13 cellular contexts compared by ENCODE assay signal in the genomic region with DNA sequence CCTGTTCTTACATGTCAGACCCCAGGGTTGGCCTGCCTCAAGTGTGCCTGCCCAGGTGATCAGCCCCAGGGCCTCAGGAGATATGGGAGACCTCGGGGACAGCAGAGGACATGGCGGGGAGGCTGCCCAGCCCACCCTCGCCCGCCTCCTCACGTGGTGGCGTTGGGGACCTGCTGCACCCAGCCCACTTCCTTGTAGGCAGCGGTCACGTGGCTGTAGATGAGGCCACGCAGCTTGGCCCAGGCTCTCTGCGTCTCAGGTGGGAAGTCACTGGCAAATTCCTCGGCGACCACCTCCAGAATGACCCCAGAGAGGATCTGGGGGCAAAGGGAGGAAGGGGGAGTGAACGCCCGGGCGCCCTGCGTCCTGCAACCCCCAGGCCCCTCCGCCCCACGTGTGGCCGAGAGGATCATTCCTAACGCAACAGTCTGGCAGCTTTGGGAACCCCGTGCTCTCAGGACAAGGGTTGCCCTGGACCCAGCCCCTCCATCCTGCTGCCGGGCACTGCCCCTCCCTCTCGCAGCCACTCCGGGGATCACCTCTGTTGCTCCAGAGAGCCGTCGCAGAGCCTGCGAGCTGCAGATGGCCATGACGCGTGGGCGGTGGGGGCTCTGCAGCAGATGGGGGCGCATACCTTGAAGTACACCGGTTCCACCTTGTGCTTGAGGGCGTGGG. TPM values are rescaled to one million over a fixed set of nuclear protein-coding genes. Genes with fewer than 3 reads are reported as not detected.
A peak's percentile ranks its signal among the peaks of the same experiment; 100 is the strongest.
DNase-seq lines count a peak whose midpoint lies in the region; ATAC-seq, FAIRE-seq and TF ChIP-seq lines count a peak whose summit lies in the region.
"Had no signal": no experiment of that assay in that cellular context is flagged by ENCODE, and none has a peak within 500 bp of the region (broad histone marks: within the 10 kb centered on the region; RNA-seq: fewer than 3 reads in every experiment).

No MANE protein-coding gene starts in this region.

- DNase-seq in colonic mucosa (no peak), memory B cell (ENCODE audit: low spot score in 2 of 2) (no peak), H54 (ENCODE audit: insufficient read length, low spot score) (no peak), activated gamma-delta T cell treated with Interleukin-2 at 50 U/mL for 16 hours (no peak)
- no peak for DNase-seq in stimulated activated naive B cell treated with anti-CD40 and anti-IgM and Interleukin-4, amounts not matched to agents 10 μg/mL and 1 μg/mL and 100 μg/mL, for 72 hours
- DNase-seq in natural killer cell treated with Interleukin-12 subunit alpha and Interleukin-12 subunit beta and Interleukin-15 and Interleukin-18, amount 100 ng/mL, for 72 hours (ENCODE audit: low spot score) = no peak
- DNase-seq in CD8-positive, alpha-beta memory T cell = no peak
- DNase-seq: activated T-cell treated with anti-CD3 and anti-CD28 coated beads, Interleukin-2, amount 50 U/mL, for 4 hours; head of caudate nucleus; OCI-M1 had no signal

- intact Hi-C loops in colonic mucosa (cut with DNase I) = no loop called here

- no peak overlapping the region for H2AFZ ChIP-seq in Loucy (ENCODE audit: low read length)

- no peak for ATAC-seq in memory B cell (ENCODE audit: low read depth)
- no peak for ATAC-seq in stimulated activated naive B cell treated with anti-CD40 and anti-IgM and Interleukin-4, amounts not matched to agents 10 μg/mL and 1 μg/mL and 100 μg/mL, for 72 hours (replicated peaks)
- ATAC-seq in natural killer cell treated with Interleukin-12 subunit alpha and Interleukin-12 subunit beta and Interleukin-15 and Interleukin-18, amount 100 ng/mL, for 72 hours = no peak
- ATAC-seq: activated T-cell treated with anti-CD3 and anti-CD28 coated beads, Interleukin-2, amount 50 U/mL, for 4 hours had no signal

- H3K9me3 Mint-ChIP-seq in memory B cell = no peaks in the 10 kb centered on the region
- no peaks in the 10 kb centered on the region for H3K9me3 Mint-ChIP-seq in stimulated activated naive B cell treated with anti-CD40 and anti-IgM and Interleukin-4, amounts not matched to agents 10 μg/mL and 1 μg/mL and 100 μg/mL, for 72 hours
- no peaks in the 10 kb centered on the region for H3K9me3 Mint-ChIP-seq in natural killer cell treated with Interleukin-12 subunit alpha and Interleukin-12 subunit beta and Interleukin-15 and Interleukin-18, amount 100 ng/mL, for 72 hours
- no peaks in the 10 kb centered on the region for H3K9me3 Mint-ChIP-seq in CD8-positive, alpha-beta memory T cell
- H3K9me3 Mint-ChIP-seq: activated T-cell treated with anti-CD3 and anti-CD28 coated beads, Interleukin-2, amount 50 U/mL, for 4 hours had no signal

- CTCF ChIA-PET in CD8-positive, alpha-beta memory T cell (lab: Charles Lee) = interaction anchor here (1.3 kb wide), 1 partner anchor 8 kb away, joined by 3 read pairs; no protein-coding TSS in a partner anchor

- peaks cover 4% of the 10 kb centered on the region; the same call in 1 of the 2 replicates for H3F3A ChIP-seq in Loucy (ENCODE audit: low read depth)

- no peak for TF ChIP-seq POLR2A in H54 (IDR thresholded peaks at IDR 0.05; ENCODE audit: low read depth, low read length)

- peaks cover 6% of the 10 kb centered on the region for H3K36me3 Mint-ChIP-seq in memory B cell
- no peaks in the 10 kb centered on the region for H3K36me3 Mint-ChIP-seq in stimulated activated naive B cell treated with anti-CD40 and anti-IgM and Interleukin-4, amounts not matched to agents 10 μg/mL and 1 μg/mL and 100 μg/mL, for 72 hours
- H3K36me3 Mint-ChIP-seq in natural killer cell treated with Interleukin-12 subunit alpha and Interleukin-12 subunit beta and Interleukin-15 and Interleukin-18, amount 100 ng/mL, for 72 hours = no peaks in the 10 kb centered on the region
- H3K36me3 Mint-ChIP-seq in CD8-positive, alpha-beta memory T cell = no peaks in the 10 kb centered on the region

- H3K4me2 ChIP-seq in Loucy (ENCODE audit: low read depth, low read length, poor library complexity, severe bottlenecking) = peak overlapping the region; percentile 96

- no peaks in the 10 kb centered on the region for H3K9me2 ChIP-seq in Loucy (replicated peaks; ENCODE audit: low read depth, low read length)

- H3K9ac ChIP-seq in Loucy (ENCODE audit: low read depth, low read length, poor library complexity, severe bottlenecking) (peak overlapping the region; percentile 99), colonic mucosa (ENCODE audit: low read depth in 2 of 2, low read length in 2 of 2) (peak overlapping the region; percentile 47 to 48)

- peaks cover 36% of the 10 kb centered on the region for H3K79me2 ChIP-seq in Loucy (ENCODE audit: insufficient read depth, low read length)

- FAIRE-seq in H54 (lab: Jason Lieb, UNC) = no peak
- FAIRE-seq: TTC549 had no signal

- TF ChIP-seq CTCF in Loucy (conservative IDR thresholded peaks at IDR 0.05; ENCODE audit: low read length) (no peak), colonic mucosa (IDR thresholded peaks at IDR 0.05) (no peak)

- no peak overlapping the region for H3K4me3 ChIP-seq in Loucy (ENCODE audit: low read length, poor library complexity, severe bottlenecking)
- H3K4me3 ChIP-seq in colonic mucosa = no peak overlapping the region
- no peak overlapping the region for H3K4me3 ChIP-seq in CD8-positive, alpha-beta memory T cell (ENCODE audit: low read length)

- no peaks in the 10 kb centered on the region for H4K20me1 ChIP-seq in Loucy (ENCODE audit: insufficient read depth, low read length, poor library complexity, severe bottlenecking)

- peak overlapping the region; percentile 74 for H3K27ac ChIP-seq in colonic mucosa
- H3K27ac ChIP-seq in CD8-positive, alpha-beta memory T cell (ENCODE audit: low read depth, low read length) = no peak overlapping the region

- no peak overlapping the region for H3K4me3 Mint-ChIP-seq in memory B cell
- H3K4me3 Mint-ChIP-seq in stimulated activated naive B cell treated with anti-CD40 and anti-IgM and Interleukin-4, amounts not matched to agents 10 μg/mL and 1 μg/mL and 100 μg/mL, for 72 hours = no peak overlapping the region
- H3K4me3 Mint-ChIP-seq in natural killer cell treated with Interleukin-12 subunit alpha and Interleukin-12 subunit beta and Interleukin-15 and Interleukin-18, amount 100 ng/mL, for 72 hours = no peak overlapping the region
- H3K4me3 Mint-ChIP-seq in CD8-positive, alpha-beta memory T cell = no peak overlapping the region
- H3K4me3 Mint-ChIP-seq: activated T-cell treated with anti-CD3 and anti-CD28 coated beads, Interleukin-2, amount 50 U/mL, for 4 hours had no signal

- POLR2A ChIA-PET in CD8-positive, alpha-beta memory T cell (lab: Charles Lee) = no interaction called here

- H3K9me3 ChIP-seq in Loucy (ENCODE audit: insufficient read depth, low read depth, low read length) (no peaks in the 10 kb centered on the region), colonic mucosa (no peaks in the 10 kb centered on the region)
- no peaks in the 10 kb centered on the region for H3K9me3 ChIP-seq in CD8-positive, alpha-beta memory T cell (ENCODE audit: low read length)

- H3K36me3 ChIP-seq in Loucy (ENCODE audit: insufficient read depth, low read length) (no peaks in the 10 kb centered on the region), colonic mucosa (no peaks in the 10 kb centered on the region)
- H3K36me3 ChIP-seq in CD8-positive, alpha-beta memory T cell (ENCODE audit: insufficient read depth, low read length) = no peaks in the 10 kb centered on the region

- peak overlapping the region; percentile 81 for H3K27ac Mint-ChIP-seq in memory B cell
- H3K27ac Mint-ChIP-seq in stimulated activated naive B cell treated with anti-CD40 and anti-IgM and Interleukin-4, amounts not matched to agents 10 μg/mL and 1 μg/mL and 100 μg/mL, for 72 hours = peak overlapping the region; percentile 20
- peak overlapping the region in 1 of 2 donors; percentile 48 for H3K27ac Mint-ChIP-seq in natural killer cell treated with Interleukin-12 subunit alpha and Interleukin-12 subunit beta and Interleukin-15 and Interleukin-18, amount 100 ng/mL, for 72 hours
- H3K27ac Mint-ChIP-seq in CD8-positive, alpha-beta memory T cell = peak overlapping the region in 1 of 8 donors; percentile 10

- H3K4me1 ChIP-seq in Loucy (ENCODE audit: insufficient read depth, low read length, poor library complexity, severe bottlenecking) (peaks cover 51% of the 10 kb centered on the region), colonic mucosa (peaks cover 12% of the 10 kb centered on the region)
- peaks cover 33% of the 10 kb centered on the region for H3K4me1 ChIP-seq in CD8-positive, alpha-beta memory T cell (ENCODE audit: insufficient read depth, low read length)

- peaks cover 25% of the 10 kb centered on the region for H3K4me1 Mint-ChIP-seq in memory B cell
- H3K4me1 Mint-ChIP-seq in stimulated activated naive B cell treated with anti-CD40 and anti-IgM and Interleukin-4, amounts not matched to agents 10 μg/mL and 1 μg/mL and 100 μg/mL, for 72 hours = peaks cover 43 to 64% of the 10 kb centered on the region in 2 donors
- H3K4me1 Mint-ChIP-seq in natural killer cell treated with Interleukin-12 subunit alpha and Interleukin-12 subunit beta and Interleukin-15 and Interleukin-18, amount 100 ng/mL, for 72 hours (ENCODE audit: low read depth in 2 of 2) = peaks cover 16 to 19% of the 10 kb centered on the region in 2 donors
- H3K4me1 Mint-ChIP-seq in CD8-positive, alpha-beta memory T cell = peaks cover 14 to 36% (median 16%) of the 10 kb centered on the region in 3 donors

- no peaks in the 10 kb centered on the region for H3K27me3 Mint-ChIP-seq in memory B cell
- peaks cover 4 to 7% of the 10 kb centered on the region in 2 donors for H3K27me3 Mint-ChIP-seq in stimulated activated naive B cell treated with anti-CD40 and anti-IgM and Interleukin-4, amounts not matched to agents 10 μg/mL and 1 μg/mL and 100 μg/mL, for 72 hours
- peaks cover 0 to 3% of the 10 kb centered on the region in 2 donors for H3K27me3 Mint-ChIP-seq in natural killer cell treated with Interleukin-12 subunit alpha and Interleukin-12 subunit beta and Interleukin-15 and Interleukin-18, amount 100 ng/mL, for 72 hours
- H3K27me3 Mint-ChIP-seq in CD8-positive, alpha-beta memory T cell = peaks cover 3 to 4% of the 10 kb centered on the region in 2 donors

- H3K27me3 ChIP-seq in Loucy (ENCODE audit: insufficient read depth, low read length, poor library complexity, severe bottlenecking) (no peaks in the 10 kb centered on the region), colonic mucosa (no peaks in the 10 kb centered on the region)
- no peaks in the 10 kb centered on the region for H3K27me3 ChIP-seq in CD8-positive, alpha-beta memory T cell (ENCODE audit: insufficient read depth, low read length, poor library complexity, severe bottlenecking)

RNA-seq across cellular contexts. Expression of gene CYGB, which starts 6.5 kb away (rescaled TPM):
- total RNA-seq in colonic mucosa = 1 to 10 TPM; 4.7 to 9.9 TPM
- 1 to 10 TPM; 1.0 to 2.9 TPM for total RNA-seq in natural killer cell treated with Interleukin-12 subunit alpha and Interleukin-12 subunit beta and Interleukin-15 and Interleukin-18, amount 100 ng/mL, for 72 hours
- not detected for total RNA-seq in CD8-positive, alpha-beta memory T cell
- 0.23 TPM for polyA plus RNA-seq in CD8-positive, alpha-beta memory T cell
- total RNA-seq: activated T-cell treated with anti-CD3 and anti-CD28 coated beads, Interleukin-2, amount 50 U/mL, for 4 hours had no signal

RNA-seq across cellular contexts. Expression of gene PRCD, which starts 8.9 kb away (rescaled TPM):
- 1 to 10 TPM in 1 of 2 donors, under 1 TPM in 1; 0.29 to 1.2 TPM for total RNA-seq in colonic mucosa
- under 1 TPM in 1 of 2 donors, not detected in 1; 0.78 TPM for total RNA-seq in natural killer cell treated with Interleukin-12 subunit alpha and Interleukin-12 subunit beta and Interleukin-15 and Interleukin-18, amount 100 ng/mL, for 72 hours
- total RNA-seq in CD8-positive, alpha-beta memory T cell = under 1 TPM; 0.38 to 0.53 TPM
- 1.2 TPM for polyA plus RNA-seq in CD8-positive, alpha-beta memory T cell
- total RNA-seq: activated T-cell treated with anti-CD3 and anti-CD28 coated beads, Interleukin-2, amount 50 U/mL, for 4 hours had no signal

RNA-seq across cellular contexts. Expression of gene RHBDF2, which starts 29.7 kb away (rescaled TPM):
- 10 to 100 TPM; 11.6 to 23.9 TPM for total RNA-seq in colonic mucosa
- 100 to 1,000 TPM; 156 to 234 TPM for total RNA-seq in natural killer cell treated with Interleukin-12 subunit alpha and Interleukin-12 subunit beta and Interleukin-15 and Interleukin-18, amount 100 ng/mL, for 72 hours
- 10 to 100 TPM; 38.2 to 42.5 TPM for total RNA-seq in CD8-positive, alpha-beta memory T cell
- 38.4 TPM for polyA plus RNA-seq in CD8-positive, alpha-beta memory T cell
- polyA plus RNA-seq: neural cell had no signal

RNA-seq across cellular contexts. Expression of gene ST6GALNAC2, which starts 54.7 kb away (rescaled TPM):
- total RNA-seq in colonic mucosa = 1 to 10 TPM; 3.8 to 6.3 TPM
- under 1 TPM in 1 of 2 donors, not detected in 1; 0.62 TPM for total RNA-seq in natural killer cell treated with Interleukin-12 subunit alpha and Interleukin-12 subunit beta and Interleukin-15 and Interleukin-18, amount 100 ng/mL, for 72 hours
- total RNA-seq in CD8-positive, alpha-beta memory T cell = 1 to 10 TPM in 1 of 2 experiments, under 1 TPM in 1; 0.83 to 1.0 TPM
- 2.9 TPM for polyA plus RNA-seq in CD8-positive, alpha-beta memory T cell
- total RNA-seq: activated T-cell treated with anti-CD3 and anti-CD28 coated beads, Interleukin-2, amount 50 U/mL, for 4 hours had no signal
- polyA plus RNA-seq: neural cell had no signal
